1 cellular context compared by ENCODE assay signal in genomic region chr16:23141033-23141432, GRCh38.
TF ChIP-seq lines count a peak whose summit lies in the region.

No MANE protein-coding gene starts in this region.

TF ChIP-seq in WTC11, 78 proteins besides CTCF, POLR2A, EP300 and RAD21 (continued from another document):
- no peak for TF ChIP-seq AFF4 (CRISPR knock-in tag; IDR thresholded peaks at IDR 0.05; ENCODE audit: borderline replicate concordance)
- no peak for TF ChIP-seq ZNF512 (CRISPR knock-in tag; IDR thresholded peaks at IDR 0.05; ENCODE audit: borderline replicate concordance)
- no peak for TF ChIP-seq PRRX2 (CRISPR knock-in tag; IDR thresholded peaks at IDR 0.05)
- TF ChIP-seq ZNF232 (CRISPR knock-in tag; IDR thresholded peaks at IDR 0.05), result no peak
- TF ChIP-seq ETV6 (CRISPR knock-in tag; IDR thresholded peaks at IDR 0.05), result no peak
- no peak for TF ChIP-seq MYBL2 (CRISPR knock-in tag; IDR thresholded peaks at IDR 0.05)
